ENCODE assay signal across 11 cellular contexts in genomic region chr4:99028187-99028586, GRCh38. TPM values are rescaled to one million over a fixed set of nuclear protein-coding genes. Genes with fewer than 3 reads are reported as not detected.
DNase-seq lines count a peak whose midpoint lies in the region; ATAC-seq and TF ChIP-seq lines count a peak whose summit lies in the region.
"Had no signal": no experiment of that assay in that cellular context is flagged by ENCODE, and none has a peak within 500 bp of the region (broad histone marks: within the 10 kb centered on the region; RNA-seq: fewer than 3 reads in every experiment).

No MANE protein-coding gene starts in this region.

- peak overlapping the region in 1 of 8 donors; percentile 4 for H3K27ac Mint-ChIP-seq in CD8-positive, alpha-beta memory T cell

- no peaks in the 10 kb centered on the region for H3K9me3 Mint-ChIP-seq in CD8-positive, alpha-beta memory T cell
- H3K9me3 Mint-ChIP-seq: GM23338 had no signal

- no peak overlapping the region for H3K4me3 Mint-ChIP-seq in CD8-positive, alpha-beta memory T cell
- H3K4me3 Mint-ChIP-seq: GM23338 had no signal

- no peak overlapping the region for H3K27ac ChIP-seq in CD8-positive, alpha-beta memory T cell (ENCODE audit: low read depth, low read length)
- H3K27ac ChIP-seq: ovary, thoracic aorta had no signal

- POLR2A ChIA-PET in CD8-positive, alpha-beta memory T cell (lab: Charles Lee): no interaction called here

- no peak for TF ChIP-seq CTCF in fibroblast of mammary gland (conservative IDR thresholded peaks at IDR 0.05; ENCODE audit: control insufficient read depth, insufficient read depth, low read depth, low read length)

- no peaks in the 10 kb centered on the region for H3K36me3 ChIP-seq in CD8-positive, alpha-beta memory T cell (ENCODE audit: insufficient read depth, low read length)
- H3K36me3 ChIP-seq: ovary had no signal

- no peaks in the 10 kb centered on the region for H3K27me3 Mint-ChIP-seq in CD8-positive, alpha-beta memory T cell

- peak; percentile 55 for ATAC-seq in HG03342 (IDR thresholded peaks at IDR 0.05; ENCODE audit: unreplicated experiment)
- ATAC-seq: GM23338 had no signal

- peaks cover 67 to 83% (median 82%) of the 10 kb centered on the region in 3 donors for H3K4me1 Mint-ChIP-seq in CD8-positive, alpha-beta memory T cell

- H3K27me3 ChIP-seq in CD8-positive, alpha-beta memory T cell (ENCODE audit: insufficient read depth, low read length, poor library complexity, severe bottlenecking): no peaks in the 10 kb centered on the region
- H3K27me3 ChIP-seq: ovary had no signal

- peaks cover 0 to 27% (median 5%) of the 10 kb centered on the region in 3 donors for H3K36me3 Mint-ChIP-seq in CD8-positive, alpha-beta memory T cell

- DNase-seq in stimulated activated CD4-positive, alpha-beta T cell treated with anti-CD3 and anti-CD28 coated beads, Interleukin-1b, Interleukin-23, amount 100 ng/mL, for 48 hours: peak; percentile 10
- DNase-seq in stimulated activated CD4-positive, alpha-beta T cell treated with anti-CD3 and anti-CD28 coated beads, Interleukin-15, amount 100 ng/mL, for 24 hours: no peak
- DNase-seq in fibroblast of mammary gland (ENCODE audit: low read depth) (peak; percentile 22), GDM1 (lab: John Stamatoyannopoulos, UW) (no peak), MV-4-11 (lab: John Stamatoyannopoulos, UW) (no peak), globus pallidus (ENCODE audit: low spot score) (no peak)
- no peak for DNase-seq in CD8-positive, alpha-beta memory T cell
- DNase-seq: ovary had no signal

- no peaks in the 10 kb centered on the region for H3K9me3 ChIP-seq in CD8-positive, alpha-beta memory T cell (ENCODE audit: low read length)
- H3K9me3 ChIP-seq: ovary, thoracic aorta had no signal

- H3K4me1 ChIP-seq in CD8-positive, alpha-beta memory T cell (ENCODE audit: insufficient read depth, low read length): peaks cover 7% of the 10 kb centered on the region

- H3K4me3 ChIP-seq in fibroblast of mammary gland (ENCODE audit: control insufficient read depth, low read depth, low read length): no peak overlapping the region
- H3K4me3 ChIP-seq in CD8-positive, alpha-beta memory T cell (ENCODE audit: low read length): no peak overlapping the region
- H3K4me3 ChIP-seq: GM23338, ovary, thoracic aorta had no signal

- CTCF ChIA-PET in CD8-positive, alpha-beta memory T cell (lab: Charles Lee): interaction anchor here (1.5 kb wide), 1 partner anchor 28 kb away, joined by 3 read pairs; no protein-coding TSS in a partner anchor

RNA-seq across cellular contexts. Expression of gene METAP1, which starts 32.7 kb away (rescaled TPM):
- 10 to 100 TPM; 56.6 to 58.5 TPM for total RNA-seq in CD8-positive, alpha-beta memory T cell
- 30.4 TPM for polyA plus RNA-seq in CD8-positive, alpha-beta memory T cell

Comparison
In these comparisons a context has a peak if more than half of its experiments do, and no peak if none do; other contexts are left out.
1. DNase-seq: peak in stimulated activated CD4-positive, alpha-beta T cell treated with anti-CD3 and anti-CD28 coated beads, Interleukin-1b, Interleukin-23, amount 100 ng/mL, for 48 hours (single experiment) and fibroblast of mammary gland (single experiment); none in stimulated activated CD4-positive, alpha-beta T cell treated with anti-CD3 and anti-CD28 coated beads, Interleukin-15, amount 100 ng/mL, for 24 hours (single experiment), GDM1 (single experiment), CD8-positive, alpha-beta memory T cell (0 of 5), MV-4-11 (single experiment) and globus pallidus (single experiment).